In genomic region chr3:151837057-151837456, GRCh38 we compare ENCODE assay signal across 10 cellular contexts. TPM values are rescaled to one million over a fixed set of nuclear protein-coding genes. Genes with fewer than 3 reads are reported as not detected.
DNase-seq lines count a peak whose midpoint lies in the region; ATAC-seq and TF ChIP-seq lines count a peak whose summit lies in the region.
"Had no signal": no experiment of that assay in that cellular context is flagged by ENCODE, and none has a peak within 500 bp of the region (broad histone marks: within the 10 kb centered on the region; RNA-seq: fewer than 3 reads in every experiment).

No MANE protein-coding gene starts in this region.

- H3K4me3 ChIP-seq in LNCaP clone FGC (ENCODE audit: low read depth, low read length) (no peak overlapping the region), left lung (no peak overlapping the region)

- no peak for TF ChIP-seq CTCF in LNCaP clone FGC (IDR thresholded peaks at IDR 0.05; ENCODE audit: control insufficient read depth, extremely low read depth, insufficient read depth)
- no peak for TF ChIP-seq CTCF in left lung (IDR thresholded peaks at IDR 0.05)

- H3K27ac ChIP-seq in left lung: peak overlapping the region in 1 of 2 donors; percentile 20

- H3K27me3 ChIP-seq in left lung: no peaks in the 10 kb centered on the region

- H3K4me1 ChIP-seq in left lung: peaks cover 0 to 10% of the 10 kb centered on the region in 2 donors

- intact Hi-C loops in left lung (cut with DNase I): no loop called here

- peaks cover 0 to 3% of the 10 kb centered on the region in 2 donors for H3K36me3 ChIP-seq in left lung

- ATAC-seq in left lung (peak; percentile 79), GM21367 (IDR thresholded peaks at IDR 0.05; ENCODE audit: unreplicated experiment) (no peak), GM18867 (IDR thresholded peaks at IDR 0.05; ENCODE audit: unreplicated experiment) (no peak), HG03442 (IDR thresholded peaks at IDR 0.05; ENCODE audit: unreplicated experiment) (no peak)

- DNase-seq in CD1c-positive myeloid dendritic cell (ENCODE audit: extremely low spot score): peak; percentile 53
- peak; percentile 35 for DNase-seq in LNCaP clone FGC (ENCODE audit: low read depth)
- peak; percentile 52 for DNase-seq in amniotic stem cell (lab: John Stamatoyannopoulos, UW)
- DNase-seq in left lung: no peak
- DNase-seq in stimulated activated CD4-positive, alpha-beta T cell treated with anti-CD3 and anti-CD28 coated beads, Interleukin-2, amount 100 ng/mL, for 24 hours: no peak
- DNase-seq: NCI-H510A treated with DMSO at 0.1 percent for 48 hours had no signal

- H3K9me3 ChIP-seq in left lung: no peaks in the 10 kb centered on the region

RNA-seq across cellular contexts. Expression of gene AADAC, which starts 23.1 kb away (rescaled TPM):
- 1 to 10 TPM; 1.1 to 7.2 TPM for total RNA-seq in left lung

RNA-seq across cellular contexts. Expression of gene SUCNR1, which starts 36.4 kb away (rescaled TPM):
- total RNA-seq in left lung: 1 to 10 TPM; 1.9 to 4.8 TPM
- total RNA-seq: dermis microvascular lymphatic vessel endothelial cell had no signal

Comparison
In these comparisons a context has a peak if more than half of its experiments do, and no peak if none do; other contexts are left out.
1. DNase-seq: peak in CD1c-positive myeloid dendritic cell (single experiment), LNCaP clone FGC (single experiment) and amniotic stem cell (single experiment); none in left lung (0 of 2) and stimulated activated CD4-positive, alpha-beta T cell treated with anti-CD3 and anti-CD28 coated beads, Interleukin-2, amount 100 ng/mL, for 24 hours (0 of 2).